Comparison of ENCODE assay signal across 26 cellular contexts in the genomic region with DNA sequence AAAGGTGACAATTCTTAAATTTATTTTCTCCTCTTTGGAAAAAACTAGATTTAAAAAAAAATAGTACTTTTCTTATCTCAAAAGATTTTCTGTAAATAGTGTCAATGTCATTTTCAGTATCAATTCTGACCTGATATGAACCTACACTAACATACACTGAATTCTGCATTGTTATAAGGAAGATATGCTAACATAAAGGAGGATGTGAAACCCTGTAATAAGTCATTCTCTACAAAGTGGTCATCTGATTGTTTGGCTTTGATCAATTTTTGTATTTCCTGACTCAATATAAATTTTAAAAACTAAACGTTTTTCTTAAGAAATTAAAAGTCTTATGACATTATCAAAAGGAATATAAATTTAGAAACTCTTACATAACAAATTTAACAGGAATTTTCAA.
"Had no signal": no experiment of that assay in that cellular context is flagged by ENCODE, and none has a peak within 500 bp of the region (broad histone marks: within the 10 kb centered on the region; RNA-seq: fewer than 3 reads in every experiment).

No MANE protein-coding gene starts in this region.

- H3K27me3 ChIP-seq: breast epithelium, colonic mucosa, heart left ventricle, sigmoid colon, testis, uterus had no signal

- H3K9me3 Mint-ChIP-seq: activated CD4-positive, alpha-beta memory T cell treated with anti-CD3 and anti-CD28 coated beads, Interleukin-2, amount 10 ng/mL, durations not matched to agents 7 days and 5 days; activated naive CD4-positive, alpha-beta T cell treated with anti-CD3 and anti-CD28 coated beads for 36 hours; activated naive CD8-positive, alpha-beta T cell treated with anti-CD3 and anti-CD28 coated beads, Interleukin-2, amount 10 ng/mL, durations not matched to agents 7 days and 5 days; activated T-cell treated with anti-CD3 and anti-CD28 coated beads, Interleukin-2, amount 50 U/mL, for 72 hours had no signal

- DNase-seq: activated CD4-positive, alpha-beta memory T cell treated with anti-CD3 and anti-CD28 coated beads, Interleukin-2, amount 10 ng/mL, durations not matched to agents 7 days and 5 days; activated CD4-positive, alpha-beta T cell treated with anti-CD3 and anti-CD28 coated beads for 48 hours; activated CD4-positive, CD25-positive, alpha-beta regulatory T cell; activated effector memory CD4-positive, alpha-beta T cell treated with Interleukin-2 at 50 U/mL for 16 hours; activated naive CD4-positive, alpha-beta T cell treated with anti-CD3 and anti-CD28 coated beads for 36 hours; activated naive CD8-positive, alpha-beta T cell treated with anti-CD3 and anti-CD28 coated beads, Interleukin-2, amount 10 ng/mL, durations not matched to agents 7 days and 5 days; activated T-cell treated with anti-CD3 and anti-CD28 coated beads, Interleukin-2, amount 50 U/mL, for 72 hours; amniotic stem cell; colonic mucosa; heart left ventricle; left cardiac atrium; retina; sigmoid colon; stimulated activated CD4-positive, alpha-beta T cell treated with anti-CD3 and anti-CD28 coated beads, Interleukin-15, amount 100 ng/mL, for 24 hours; stimulated activated CD8-positive, alpha-beta memory T cell treated with anti-CD3 and anti-CD28 coated beads, Interleukin-4, amount 100 ng/mL, for 48 hours; stimulated activated naive CD4-positive, alpha-beta T cell; testis; trophoblast cell; uterus had no signal

- H3K4me2 ChIP-seq: smooth muscle cell had no signal

- H3K27me3 Mint-ChIP-seq: activated CD4-positive, alpha-beta memory T cell treated with anti-CD3 and anti-CD28 coated beads, Interleukin-2, amount 10 ng/mL, durations not matched to agents 7 days and 5 days; activated naive CD8-positive, alpha-beta T cell treated with anti-CD3 and anti-CD28 coated beads, Interleukin-2, amount 10 ng/mL, durations not matched to agents 7 days and 5 days; central memory CD8-positive, alpha-beta T cell; memory B cell; natural killer cell treated with Interleukin-12 subunit alpha and Interleukin-12 subunit beta and Interleukin-15 and Interleukin-18, amount 100 ng/mL, for 72 hours; progenitor cell of endocrine pancreas had no signal

- H3K27ac ChIP-seq: breast epithelium, colonic mucosa, epithelial cell of prostate, heart left ventricle, sigmoid colon, testis, uterus had no signal

- ATAC-seq: activated T-cell treated with anti-CD3 and anti-CD28 coated beads, Interleukin-2, amount 50 U/mL, for 72 hours; heart left ventricle; left cardiac atrium; natural killer cell treated with Interleukin-12 subunit alpha and Interleukin-12 subunit beta and Interleukin-15 and Interleukin-18, amount 100 ng/mL, for 72 hours had no signal

- H3K4me3 ChIP-seq: breast epithelium, colonic mucosa, heart left ventricle, sigmoid colon, smooth muscle cell, testis, uterus had no signal

- H3K4me1 Mint-ChIP-seq: activated CD4-positive, alpha-beta memory T cell treated with anti-CD3 and anti-CD28 coated beads, Interleukin-2, amount 10 ng/mL, durations not matched to agents 7 days and 5 days; central memory CD8-positive, alpha-beta T cell; memory B cell had no signal

- H3K4me3 Mint-ChIP-seq: activated CD4-positive, alpha-beta memory T cell treated with anti-CD3 and anti-CD28 coated beads, Interleukin-2, amount 10 ng/mL, durations not matched to agents 7 days and 5 days; activated naive CD4-positive, alpha-beta T cell treated with anti-CD3 and anti-CD28 coated beads for 36 hours; activated naive CD8-positive, alpha-beta T cell treated with anti-CD3 and anti-CD28 coated beads, Interleukin-2, amount 10 ng/mL, durations not matched to agents 7 days and 5 days; activated T-cell treated with anti-CD3 and anti-CD28 coated beads, Interleukin-2, amount 50 U/mL, for 72 hours; central memory CD8-positive, alpha-beta T cell; memory B cell; natural killer cell treated with Interleukin-12 subunit alpha and Interleukin-12 subunit beta and Interleukin-15 and Interleukin-18, amount 100 ng/mL, for 72 hours had no signal

- H3K4me1 ChIP-seq: breast epithelium, colonic mucosa, heart left ventricle, testis, uterus had no signal

- H3K36me3 Mint-ChIP-seq: activated naive CD8-positive, alpha-beta T cell treated with anti-CD3 and anti-CD28 coated beads, Interleukin-2, amount 10 ng/mL, durations not matched to agents 7 days and 5 days; memory B cell; natural killer cell treated with Interleukin-12 subunit alpha and Interleukin-12 subunit beta and Interleukin-15 and Interleukin-18, amount 100 ng/mL, for 72 hours had no signal

- H3K27ac Mint-ChIP-seq: activated CD4-positive, alpha-beta memory T cell treated with anti-CD3 and anti-CD28 coated beads, Interleukin-2, amount 10 ng/mL, durations not matched to agents 7 days and 5 days; activated naive CD4-positive, alpha-beta T cell treated with anti-CD3 and anti-CD28 coated beads for 36 hours; activated naive CD8-positive, alpha-beta T cell treated with anti-CD3 and anti-CD28 coated beads, Interleukin-2, amount 10 ng/mL, durations not matched to agents 7 days and 5 days; activated T-cell treated with anti-CD3 and anti-CD28 coated beads, Interleukin-2, amount 50 U/mL, for 72 hours; memory B cell; natural killer cell treated with Interleukin-12 subunit alpha and Interleukin-12 subunit beta and Interleukin-15 and Interleukin-18, amount 100 ng/mL, for 72 hours; progenitor cell of endocrine pancreas had no signal

- H3K36me3 ChIP-seq: breast epithelium, colonic mucosa, heart left ventricle, sigmoid colon, uterus had no signal

- H3K9me3 ChIP-seq: breast epithelium, colonic mucosa, heart left ventricle, sigmoid colon, testis, uterus had no signal
